Comparison of ENCODE assay signal across 16 cellular contexts in genomic region chr11:16749666-16750065, GRCh38. TPM values are rescaled to one million over a fixed set of nuclear protein-coding genes. Genes with fewer than 3 reads are reported as not detected.
DNase-seq lines count a peak whose midpoint lies in the region; ATAC-seq lines count a peak whose summit lies in the region.
"Had no signal": no experiment of that assay in that cellular context is flagged by ENCODE, and none has a peak within 500 bp of the region (broad histone marks: within the 10 kb centered on the region; RNA-seq: fewer than 3 reads in every experiment).

No MANE protein-coding gene starts in this region.

- H3K4me1 Mint-ChIP-seq in activated CD4-positive, alpha-beta T cell treated with anti-CD3 and anti-CD28 coated beads, Interleukin-2, amount 10 ng/mL, durations not matched to agents 24 days and 14 days: peaks cover 21% of the 10 kb centered on the region
- peaks cover 47% of the 10 kb centered on the region for H3K4me1 Mint-ChIP-seq in activated naive CD8-positive, alpha-beta T cell treated with anti-CD3 and anti-CD28 coated beads, Interleukin-2, amount 50 U/mL, for 24 hours

- H3K9me3 Mint-ChIP-seq in activated CD4-positive, alpha-beta T cell treated with anti-CD3 and anti-CD28 coated beads, Interleukin-2, amount 10 ng/mL, durations not matched to agents 24 days and 14 days: no peaks in the 10 kb centered on the region
- H3K9me3 Mint-ChIP-seq in activated naive CD8-positive, alpha-beta T cell treated with anti-CD3 and anti-CD28 coated beads, Interleukin-2, amount 50 U/mL, for 24 hours: no peaks in the 10 kb centered on the region
- H3K9me3 Mint-ChIP-seq: dendritic cell treated with granulocyte-macrophage colony-stimulating factor and Interleukin-4, amounts not matched to agents 40 ng/mL and 50 ng/mL, for 4 days had no signal

- intact Hi-C loops in activated CD4-positive, alpha-beta T cell treated with anti-CD3 and anti-CD28 coated beads, Interleukin-2, amount 10 ng/mL, durations not matched to agents 24 days and 14 days (cut with micrococcal nuclease): loop anchor here (1.0 kb wide), 1 partner anchor 11 kb away; the partner anchor contains the start of gene C11orf58

- no peaks in the 10 kb centered on the region for H3K27me3 Mint-ChIP-seq in activated CD4-positive, alpha-beta T cell treated with anti-CD3 and anti-CD28 coated beads, Interleukin-2, amount 10 ng/mL, durations not matched to agents 24 days and 14 days
- H3K27me3 Mint-ChIP-seq in activated naive CD8-positive, alpha-beta T cell treated with anti-CD3 and anti-CD28 coated beads, Interleukin-2, amount 50 U/mL, for 24 hours: no peaks in the 10 kb centered on the region
- H3K27me3 Mint-ChIP-seq: dendritic cell treated with granulocyte-macrophage colony-stimulating factor and Interleukin-4, amounts not matched to agents 40 ng/mL and 50 ng/mL, for 4 days had no signal

- peaks cover 74% of the 10 kb centered on the region for H3K36me3 Mint-ChIP-seq in activated CD4-positive, alpha-beta T cell treated with anti-CD3 and anti-CD28 coated beads, Interleukin-2, amount 10 ng/mL, durations not matched to agents 24 days and 14 days (ENCODE audit: low read depth)
- H3K36me3 Mint-ChIP-seq in activated naive CD8-positive, alpha-beta T cell treated with anti-CD3 and anti-CD28 coated beads, Interleukin-2, amount 50 U/mL, for 24 hours (ENCODE audit: low read depth): peaks cover 71% of the 10 kb centered on the region

- H3K4me3 Mint-ChIP-seq in activated CD4-positive, alpha-beta T cell treated with anti-CD3 and anti-CD28 coated beads, Interleukin-2, amount 10 ng/mL, durations not matched to agents 24 days and 14 days: no peak overlapping the region
- no peak overlapping the region for H3K4me3 Mint-ChIP-seq in activated naive CD8-positive, alpha-beta T cell treated with anti-CD3 and anti-CD28 coated beads, Interleukin-2, amount 50 U/mL, for 24 hours
- H3K4me3 Mint-ChIP-seq: dendritic cell treated with granulocyte-macrophage colony-stimulating factor and Interleukin-4, amounts not matched to agents 40 ng/mL and 50 ng/mL, for 4 days had no signal

- peak overlapping the region; percentile 84 for H3K27ac Mint-ChIP-seq in activated CD4-positive, alpha-beta T cell treated with anti-CD3 and anti-CD28 coated beads, Interleukin-2, amount 10 ng/mL, durations not matched to agents 24 days and 14 days
- H3K27ac Mint-ChIP-seq in activated naive CD8-positive, alpha-beta T cell treated with anti-CD3 and anti-CD28 coated beads, Interleukin-2, amount 50 U/mL, for 24 hours: peak overlapping the region; percentile 61
- H3K27ac Mint-ChIP-seq: dendritic cell treated with granulocyte-macrophage colony-stimulating factor and Interleukin-4, amounts not matched to agents 40 ng/mL and 50 ng/mL, for 4 days had no signal

- ATAC-seq in GM19463 (IDR thresholded peaks at IDR 0.05; ENCODE audit: unreplicated experiment) (peak; percentile 69), HG03175 (IDR thresholded peaks at IDR 0.05; ENCODE audit: unreplicated experiment) (peak; percentile 44), GM18909 (IDR thresholded peaks at IDR 0.05; ENCODE audit: poor library complexity, unreplicated experiment) (no peak)
- peak; percentile 93 for ATAC-seq in activated naive CD8-positive, alpha-beta T cell treated with anti-CD3 and anti-CD28 coated beads, Interleukin-2, amount 50 U/mL, for 24 hours
- ATAC-seq: heart right ventricle, left ventricle myocardium superior had no signal

- DNase-seq in activated CD4-positive, alpha-beta T cell treated with anti-CD3 and anti-CD28 coated beads, Interleukin-2, amount 10 ng/mL, durations not matched to agents 24 days and 14 days: no peak
- DNase-seq in activated CD4-positive, alpha-beta T cell treated with anti-CD3 and anti-CD28 coated beads, Interleukin-2, amount 50 U/mL, for 4 hours: no peak
- DNase-seq in activated naive CD8-positive, alpha-beta T cell treated with anti-CD3 and anti-CD28 coated beads, Interleukin-2, amount 50 U/mL, for 24 hours: no peak
- DNase-seq in putamen (ENCODE audit: low spot score) (no peak), NCI-H2081 (lab: John Stamatoyannopoulos, UW) (no peak)
- DNase-seq: Calu3, EL, heart right ventricle, left ventricle myocardium superior, NCI-H146, Peyer's patch, T-helper 9 cell had no signal

RNA-seq across cellular contexts. Expression of gene C11orf58, which starts 11.2 kb away (rescaled TPM):
- total RNA-seq in activated CD4-positive, alpha-beta T cell treated with anti-CD3 and anti-CD28 coated beads, Interleukin-2, amount 10 ng/mL, durations not matched to agents 24 days and 14 days: 142 and 149 TPM in 2 replicates
